In the genomic region with DNA sequence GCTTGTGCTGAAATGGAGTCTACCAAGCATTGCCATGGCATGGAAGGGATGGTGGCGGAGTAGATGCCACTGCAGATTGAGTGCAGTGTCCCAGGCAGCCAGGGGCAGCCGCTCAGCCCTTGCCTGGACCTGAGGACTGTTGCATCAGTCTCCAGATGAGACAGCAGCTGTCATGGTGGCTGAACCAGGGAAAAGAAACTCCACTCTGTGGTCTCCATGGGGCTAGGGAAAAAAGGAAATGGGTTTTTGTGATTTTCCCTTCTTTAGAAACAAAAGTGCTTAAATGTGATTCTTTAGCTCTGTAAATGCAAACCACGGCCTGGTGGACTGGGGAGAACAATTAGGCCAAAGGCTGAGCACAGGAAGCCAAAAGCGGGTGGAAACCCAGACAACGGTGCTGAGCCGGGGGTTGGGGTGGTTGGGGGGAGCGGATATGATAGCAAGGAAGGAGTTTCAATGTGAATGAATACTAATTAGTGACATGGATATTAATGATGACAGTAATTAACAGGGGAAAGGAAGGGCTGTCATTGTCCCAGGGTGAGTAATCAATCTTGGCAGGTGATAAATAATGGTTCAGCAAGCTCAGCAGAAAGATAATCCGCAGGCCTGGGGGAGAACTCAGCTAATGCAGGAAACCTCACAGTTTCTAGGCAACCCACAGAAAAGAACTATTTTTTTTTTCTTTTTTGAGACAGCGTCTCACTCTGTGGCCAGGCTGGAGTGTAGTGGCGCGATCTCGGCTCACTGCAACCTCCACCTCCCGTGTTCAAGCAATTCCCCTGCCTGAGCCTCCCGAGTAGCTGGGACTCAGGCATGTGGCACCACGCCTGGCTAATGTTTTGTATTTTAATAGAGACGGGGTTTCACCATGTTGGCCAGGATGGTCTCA, we compare ENCODE assay signal across 8 cellular contexts.
A peak's percentile ranks its signal among the peaks of the same experiment; 100 is the strongest.
DNase-seq lines count a peak whose midpoint lies in the region; ATAC-seq and TF ChIP-seq lines count a peak whose summit lies in the region.

No MANE protein-coding gene starts in this region.

- no peak for TF ChIP-seq POLR2A in uterus (IDR thresholded peaks at IDR 0.05)

- H3K27me3 ChIP-seq in uterus = no peaks in the 10 kb centered on the region

- ATAC-seq in natural killer cell = peak; percentile 79 to 90 (median 85)

- no peaks in the 10 kb centered on the region for H3K27me3 Mint-ChIP-seq in natural killer cell (ENCODE audit: low read depth in 2 of 2)

- H3K27ac Mint-ChIP-seq in natural killer cell = peak overlapping the region; percentile 90 to 95

- no peaks in the 10 kb centered on the region for H3K9me3 ChIP-seq in uterus

- DNase-seq in NCI-H748 (lab: John Stamatoyannopoulos, UW; ENCODE audit: unreplicated experiment) (peak; percentile 56), NCI-H748 treated with DMSO at 0.1 percent for 48 hours (lab: John Stamatoyannopoulos, UW) (no peak), NCI-H1105 (lab: John Stamatoyannopoulos, UW) (peak; percentile 10), activated gamma-delta T cell (lab: John Stamatoyannopoulos, UW) (peak; percentile 16), natural killer cell (peak; percentile 40), uterus (no peak), NCI-H446 (lab: John Stamatoyannopoulos, UW) (no peak), SIG-M5 treated with dmso at 0.1 percent for 504 hours (lab: John Stamatoyannopoulos, UW; ENCODE audit: unreplicated experiment) (no peak)

- no peaks in the 10 kb centered on the region for H3K36me3 Mint-ChIP-seq in natural killer cell

- TF ChIP-seq CTCF in natural killer cell (IDR thresholded peaks at IDR 0.05) (no peak), uterus (IDR thresholded peaks at IDR 0.05) (no peak)

- H3K4me1 ChIP-seq in uterus = no peaks in the 10 kb centered on the region

- H3K36me3 ChIP-seq in uterus = no peaks in the 10 kb centered on the region

- peak overlapping the region; percentile 73 for H3K4me3 Mint-ChIP-seq in natural killer cell

- no peaks in the 10 kb centered on the region for H3K9me3 Mint-ChIP-seq in natural killer cell

- peaks cover 36 to 37% of the 10 kb centered on the region in 2 donors for H3K4me1 Mint-ChIP-seq in natural killer cell

- H3K4me3 ChIP-seq in uterus = no peak overlapping the region

- intact Hi-C loops in natural killer cell (cut with micrococcal nuclease) (loop anchor here (1.0 to 5.0 kb wide), 3 partner anchors 25 to 141 kb away; no protein-coding TSS in a partner anchor), uterus (cut with DNase I; ENCODE audit: low total_unique reads) (no loop called here)

- H3K27ac ChIP-seq in uterus = no peak overlapping the region

Comparison
In these comparisons a context has a peak if more than half of its experiments do, and no peak if none do; other contexts are left out.
1. DNase-seq: peak in NCI-H748 (single experiment), NCI-H1105 (single experiment), activated gamma-delta T cell (single experiment) and natural killer cell (single experiment); none in NCI-H748 treated with DMSO at 0.1 percent for 48 hours (single experiment), uterus (0 of 2), NCI-H446 (0 of 2) and SIG-M5 treated with dmso at 0.1 percent for 504 hours (single experiment).